Comparison of ENCODE assay signal across 9 cellular contexts in genomic region chr1:201982923-201983805, GRCh38. TPM values are rescaled to one million over a fixed set of nuclear protein-coding genes. Genes with fewer than 3 reads are reported as not detected.
A peak's percentile ranks its signal among the peaks of the same experiment; 100 is the strongest.
DNase-seq lines count a peak whose midpoint lies in the region; ATAC-seq and TF ChIP-seq lines count a peak whose summit lies in the region.
"Had no signal": no experiment of that assay in that cellular context is flagged by ENCODE, and none has a peak within 500 bp of the region (broad histone marks: within the 10 kb centered on the region; RNA-seq: fewer than 3 reads in every experiment).

No MANE protein-coding gene starts in this region.

- peak overlapping the region; percentile 86 for H3K4me3 Mint-ChIP-seq in activated CD4-positive, alpha-beta T cell treated with anti-CD3 and anti-CD28 coated beads for 36 hours

- intact Hi-C loops in activated CD4-positive, alpha-beta T cell treated with anti-CD3 and anti-CD28 coated beads for 36 hours (cut with DNase I, micrococcal nuclease) = loop anchor here (1.0 to 2.0 kb wide), 4 partner anchors 28 to 177 kb away; partner anchors contain the start of genes TIMM17A (in 2 of the 2), IPO9 (in 1 of the 2) and PTPN7 (in 1 of the 2)

- POLR2A ChIA-PET in activated CD4-positive, alpha-beta T cell treated with anti-CD3 and anti-CD28 coated beads for 36 hours (lab: Charles Lee) = interaction anchor here (0.6 kb wide), 1 partner anchor 24 kb away, joined by 4 read pairs; no protein-coding TSS in a partner anchor

- CTCF ChIA-PET in activated CD4-positive, alpha-beta T cell treated with anti-CD3 and anti-CD28 coated beads for 36 hours (lab: Charles Lee) = interaction anchor here (0.5 to 4.4 kb wide), 8 partner anchors 9 to 799 kb away, joined by 3 to 20 read pairs (median 3); no protein-coding TSS in a partner anchor

- H3K9me3 Mint-ChIP-seq in activated CD4-positive, alpha-beta T cell treated with anti-CD3 and anti-CD28 coated beads for 36 hours (ENCODE audit: low read depth) = no peaks in the 10 kb centered on the region

- peak overlapping the region; percentile 97 for H3K4me3 ChIP-seq in coronary artery

- peaks cover 16% of the 10 kb centered on the region for H3K4me1 Mint-ChIP-seq in activated CD4-positive, alpha-beta T cell treated with anti-CD3 and anti-CD28 coated beads for 36 hours

- H3K36me3 Mint-ChIP-seq in activated CD4-positive, alpha-beta T cell treated with anti-CD3 and anti-CD28 coated beads for 36 hours (ENCODE audit: low read depth) = peaks cover 3% of the 10 kb centered on the region

- DNase-seq in AG09319 (ENCODE audit: extremely low read depth, low read depth) (peak; percentile 49), NCI-H510A (lab: John Stamatoyannopoulos, UW) (peak; percentile 75), coronary artery (ENCODE audit: low spot score) (peak; percentile 83), left lobe of liver (ENCODE audit: low spot score) (peak; percentile 73)
- DNase-seq in activated CD4-positive, alpha-beta T cell treated with anti-CD3 and anti-CD28 coated beads for 36 hours = peak; percentile 69
- peak; percentile 29 to 38 for DNase-seq in stimulated activated CD4-positive, alpha-beta T cell treated with anti-CD3 and anti-CD28 coated beads, Interleukin-2, amount 100 ng/mL, for 48 hours

- H3K27ac Mint-ChIP-seq in activated CD4-positive, alpha-beta T cell treated with anti-CD3 and anti-CD28 coated beads for 36 hours = peak overlapping the region; percentile 75

- ATAC-seq in GM18861 (IDR thresholded peaks at IDR 0.05; ENCODE audit: unreplicated experiment) (peak; percentile 44), HG03095 (IDR thresholded peaks at IDR 0.05; ENCODE audit: unreplicated experiment) (peak; percentile 48), left lobe of liver (peak; percentile 76)
- ATAC-seq in activated CD4-positive, alpha-beta T cell treated with anti-CD3 and anti-CD28 coated beads for 36 hours = peak; percentile 82

- peak overlapping the region; percentile 64 to 96 for H3K27ac ChIP-seq in coronary artery

- TF ChIP-seq CTCF in AG09319 (IDR thresholded peaks at IDR 0.05; ENCODE audit: low read depth, low read length) (no peak; the same call in none of the 2 replicates), coronary artery (IDR thresholded peaks at IDR 0.05) (no peak)

- H3K27me3 Mint-ChIP-seq in activated CD4-positive, alpha-beta T cell treated with anti-CD3 and anti-CD28 coated beads for 36 hours = no peaks in the 10 kb centered on the region

RNA-seq across cellular contexts. Expression of gene RNPEP, which starts 0.7 kb away (rescaled TPM):
- total RNA-seq in activated CD4-positive, alpha-beta T cell treated with anti-CD3 and anti-CD28 coated beads for 36 hours = 10 to 100 TPM; 44.9 to 49.2 TPM
- 36.3 TPM for total RNA-seq in left lobe of liver

RNA-seq across cellular contexts. Expression of gene ELF3, which starts 27.2 kb away (rescaled TPM):
- under 1 TPM; 0.30 to 0.49 TPM for total RNA-seq in activated CD4-positive, alpha-beta T cell treated with anti-CD3 and anti-CD28 coated beads for 36 hours
- 16.2 TPM for total RNA-seq in left lobe of liver

RNA-seq across cellular contexts. Expression of gene TIMM17A, which starts 27.9 kb away (rescaled TPM):
- 10 to 100 TPM; 51.9 to 70.6 TPM for total RNA-seq in activated CD4-positive, alpha-beta T cell treated with anti-CD3 and anti-CD28 coated beads for 36 hours
- 42.0 TPM for total RNA-seq in left lobe of liver

RNA-seq across cellular contexts. Expression of gene LMOD1, which starts 36.8 kb away (rescaled TPM):
- total RNA-seq in activated CD4-positive, alpha-beta T cell treated with anti-CD3 and anti-CD28 coated beads for 36 hours = not detected
- total RNA-seq in left lobe of liver = 1.0 TPM
- total RNA-seq: T-helper 1 cell treated with Interleukin-12 subunit alpha and Interleukin-12 subunit beta and Interleukin-4 antibody, amounts not matched to agents 30 ng/mL and 1 ng/mL, for 36 hours had no signal

Comparison
In these comparisons a context has a peak if more than half of its experiments do, and no peak if none do; other contexts are left out.
1. Peak in every context shown above with its lines: DNase-seq, ATAC-seq, H3K4me3 ChIP-seq and H3K27ac ChIP-seq.
2. RNA of gene ELF3, which starts 27.2 kb away (total RNA-seq): 16.2 TPM in left lobe of liver (single experiment); 0.30 to 0.49 TPM in activated CD4-positive, alpha-beta T cell treated with anti-CD3 and anti-CD28 coated beads for 36 hours; every median in the first group is over 10 times any median in the second.